34 cellular contexts compared by ENCODE assay signal in genomic region chr13:108943842-108944241, GRCh38.
"Had no signal": no experiment of that assay in that cellular context is flagged by ENCODE, and none has a peak within 500 bp of the region (broad histone marks: within the 10 kb centered on the region; RNA-seq: fewer than 3 reads in every experiment).

No MANE protein-coding gene starts in this region.

- H3K9me3 ChIP-seq: adrenal gland, body of pancreas, breast epithelium had no signal

- H3K4me1 ChIP-seq: adrenal gland, body of pancreas, breast epithelium had no signal

- H3K4me3 ChIP-seq: adrenal gland, body of pancreas, breast epithelium had no signal

- H3K27me3 ChIP-seq: adrenal gland, body of pancreas, brain microvascular endothelial cell, breast epithelium had no signal

- H3K36me3 ChIP-seq: adrenal gland, brain microvascular endothelial cell, breast epithelium, WERI-Rb-1 had no signal

- DNase-seq: activated CD4-positive, alpha-beta memory T cell treated with anti-CD3 and anti-CD28 coated beads, Interleukin-2, amount 10 ng/mL, durations not matched to agents 7 days and 5 days; activated CD4-positive, alpha-beta T cell treated with anti-CD3 and anti-CD28 coated beads for 1 hour; activated CD4-positive, alpha-beta T cell treated with anti-CD3 and anti-CD28 coated beads for 36 hours; activated CD4-positive, alpha-beta T cell treated with anti-CD3 and anti-CD28 coated beads for 48 hours; activated CD4-positive, alpha-beta T cell treated with anti-CD3 and anti-CD28 coated beads, Interleukin-2, amount 10 ng/mL, durations not matched to agents 7 days and 5 days; activated CD4-positive, alpha-beta T cell treated with anti-CD3 and anti-CD28 coated beads, Interleukin-2, amount 50 U/mL, for 48 hours; activated CD4-positive, CD25-positive, alpha-beta regulatory T cell; activated CD8-positive, alpha-beta memory T cell treated with anti-CD3 and anti-CD28 coated beads for 24 hours; activated CD8-positive, alpha-beta memory T cell treated with anti-CD3 and anti-CD28 coated beads, Interleukin-2, amount 10 ng/mL, durations not matched to agents 7 days and 5 days; activated CD8-positive, alpha-beta memory T cell treated with anti-CD3 and anti-CD28 coated beads, Interleukin-2, amount 50 U/mL, for 48 hours; activated CD8-positive, alpha-beta T cell treated with anti-CD3 and anti-CD28 coated beads, Interleukin-2, amount 10 ng/mL, durations not matched to agents 7 days and 5 days; activated effector memory CD4-positive, alpha-beta T cell treated with anti-CD3 and anti-CD28 coated beads, Interleukin-2, amount 50 U/mL, for 16 hours; activated gamma-delta T cell treated with Interleukin-2 at 50 U/mL for 16 hours; activated naive CD4-positive, alpha-beta T cell; activated naive CD4-positive, alpha-beta T cell treated with anti-CD3 and anti-CD28 coated beads for 36 hours; activated naive CD4-positive, alpha-beta T cell treated with anti-CD3 and anti-CD28 coated beads, Interleukin-2, amount 50 U/mL, for 16 hours; activated naive CD8-positive, alpha-beta T cell treated with anti-CD3 and anti-CD28 coated beads for 36 hours; activated T-cell treated with anti-CD3 and anti-CD28 coated beads, Interleukin-2, amount 50 U/mL, for 24 hours; activated T-cell treated with anti-CD3 and anti-CD28 coated beads, Interleukin-2, amount 50 U/mL, for 72 hours; adrenal gland; amniotic stem cell; aorta; body of pancreas; brain microvascular endothelial cell; central memory CD4-positive, alpha-beta T cell; T-helper 1 cell; T-helper 2 cell; T-helper 9 cell; WERI-Rb-1 had no signal

- H3K27ac ChIP-seq: adrenal gland, body of pancreas, brain microvascular endothelial cell, breast epithelium, WERI-Rb-1 had no signal

- ATAC-seq: activated CD4-positive, alpha-beta T cell treated with anti-CD3 and anti-CD28 coated beads for 36 hours; activated CD4-positive, CD25-positive, alpha-beta regulatory T cell treated with anti-CD3 and anti-CD28 coated beads, Interleukin-2, amount 50 U/mL, for 24 hours; activated CD8-positive, alpha-beta memory T cell treated with anti-CD3 and anti-CD28 coated beads, Interleukin-2, amount 10 ng/mL, durations not matched to agents 7 days and 5 days; activated CD8-positive, alpha-beta T cell treated with anti-CD3 and anti-CD28 coated beads, Interleukin-2, amount 10 ng/mL, durations not matched to agents 7 days and 5 days; activated naive CD4-positive, alpha-beta T cell treated with anti-CD3 and anti-CD28 coated beads, Interleukin-2, amount 50 U/mL, for 72 hours; activated T-cell treated with anti-CD3 and anti-CD28 coated beads, Interleukin-2, amount 50 U/mL, for 72 hours; activated T-helper 17 cell treated with anti-CD3 and anti-CD28 coated beads, Interleukin-2, amount 50 U/mL, for 72 hours; body of pancreas; WTC11 had no signal
